ENCODE assay signal across 27 cellular contexts in the genomic region with DNA sequence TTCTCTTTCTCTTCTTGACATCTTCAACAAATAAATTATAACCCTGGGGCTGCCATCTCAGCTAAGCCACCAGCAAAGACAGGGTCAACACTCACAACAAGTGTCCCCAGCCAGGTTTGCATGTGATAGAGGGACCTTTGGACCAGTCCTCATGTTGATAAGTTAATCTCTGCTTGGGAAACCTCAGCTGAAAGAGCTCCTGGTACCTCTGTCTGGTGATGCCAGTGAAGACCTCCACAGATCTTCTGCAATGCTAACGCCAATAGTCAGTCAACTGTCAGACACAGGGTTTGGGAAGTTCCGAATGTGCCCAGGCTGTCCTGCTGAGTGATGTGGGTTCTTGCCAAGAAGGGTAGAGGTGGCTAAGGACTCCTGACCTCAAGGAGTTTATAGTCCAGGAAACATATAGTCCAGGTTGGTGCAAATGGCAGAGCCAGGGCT.
"Had no signal": no experiment of that assay in that cellular context is flagged by ENCODE, and none has a peak within 500 bp of the region (broad histone marks: within the 10 kb centered on the region; RNA-seq: fewer than 3 reads in every experiment).

No MANE protein-coding gene starts in this region.

- H3K4me3 Mint-ChIP-seq: mesothelial cell of epicardium; naive B cell; natural killer cell; nephron progenitor cell; neural progenitor cell; stimulated activated effector memory CD8-positive, alpha-beta T cell treated with anti-CD3 and anti-CD28 coated beads, Interleukin-12 subunit alpha, Interleukin-12 subunit beta, amount 100 ng/mL, for 72 hours; stimulated activated naive CD8-positive, alpha-beta T cell treated with anti-CD3 and anti-CD28 coated beads, Interleukin-15, Interleukin-2, amounts not matched to agents 100 ng/mL and 50 ng/mL, for 24 hours; type B pancreatic cell had no signal

- H3K4me1 ChIP-seq: neural progenitor cell, parathyroid adenoma had no signal

- H3K27ac ChIP-seq: left lung, neural progenitor cell, neutrophil, parathyroid adenoma, psoas muscle, skin epidermis, spleen, suprapubic skin, thoracic aorta, tibial nerve, uterus had no signal

- H3K27me3 Mint-ChIP-seq: type B pancreatic cell had no signal

- H3K36me3 ChIP-seq: left lung, neural progenitor cell, neutrophil, spleen, suprapubic skin, thoracic aorta, tibial nerve, uterus had no signal

- H2AFZ ChIP-seq: neural progenitor cell, parathyroid adenoma had no signal

- H3K36me3 Mint-ChIP-seq: naive B cell; natural killer cell; neural progenitor cell; stimulated activated effector memory CD8-positive, alpha-beta T cell treated with anti-CD3 and anti-CD28 coated beads, Interleukin-12 subunit alpha, Interleukin-12 subunit beta, amount 100 ng/mL, for 72 hours; type B pancreatic cell had no signal

- H3K4me3 ChIP-seq: left lung, lung, neural progenitor cell, psoas muscle, skin epidermis, spleen, suprapubic skin, thoracic aorta, tibial nerve, uterus had no signal

- H3K4me2 ChIP-seq: neural progenitor cell had no signal

- H3K9ac ChIP-seq: neural progenitor cell, parathyroid adenoma had no signal

- DNase-seq: hippocampal formation; kidney glomerular epithelial cell; left cardiac atrium; left lung; mesendoderm; naive B cell; natural killer cell; nephron progenitor cell; occipital lobe; psoas muscle; spleen; stimulated activated CD4-positive, alpha-beta T cell treated with anti-CD3 and anti-CD28 coated beads, Interleukin-4, amount 100 ng/mL, for 24 hours; stimulated activated naive CD4-positive, alpha-beta T cell; uterus had no signal

- H3K9me3 Mint-ChIP-seq: mesothelial cell of epicardium; natural killer cell; nephron progenitor cell; neural progenitor cell; stimulated activated effector memory CD8-positive, alpha-beta T cell treated with anti-CD3 and anti-CD28 coated beads, Interleukin-12 subunit alpha, Interleukin-12 subunit beta, amount 100 ng/mL, for 72 hours; stimulated activated naive CD8-positive, alpha-beta T cell treated with anti-CD3 and anti-CD28 coated beads, Interleukin-15, Interleukin-2, amounts not matched to agents 100 ng/mL and 50 ng/mL, for 24 hours; type B pancreatic cell had no signal

- ATAC-seq: left cardiac atrium; left lung; natural killer cell; psoas muscle; sciatic nerve; stimulated activated effector memory CD8-positive, alpha-beta T cell treated with anti-CD3 and anti-CD28 coated beads, Interleukin-12 subunit alpha, Interleukin-12 subunit beta, amount 100 ng/mL, for 72 hours had no signal

- H3K9me3 ChIP-seq: left lung, neutrophil, psoas muscle, spleen, suprapubic skin, thoracic aorta, tibial nerve, uterus had no signal

- H3K79me2 ChIP-seq: parathyroid adenoma had no signal

- H3K27ac Mint-ChIP-seq: mesothelial cell of epicardium; naive B cell; natural killer cell; nephron progenitor cell; neural progenitor cell; stimulated activated effector memory CD8-positive, alpha-beta T cell treated with anti-CD3 and anti-CD28 coated beads, Interleukin-12 subunit alpha, Interleukin-12 subunit beta, amount 100 ng/mL, for 72 hours; stimulated activated naive CD8-positive, alpha-beta T cell treated with anti-CD3 and anti-CD28 coated beads, Interleukin-15, Interleukin-2, amounts not matched to agents 100 ng/mL and 50 ng/mL, for 24 hours; type B pancreatic cell had no signal

- H3K4me1 Mint-ChIP-seq: naive B cell; natural killer cell; stimulated activated effector memory CD8-positive, alpha-beta T cell treated with anti-CD3 and anti-CD28 coated beads, Interleukin-12 subunit alpha, Interleukin-12 subunit beta, amount 100 ng/mL, for 72 hours had no signal

- H3K27me3 ChIP-seq: left lung, neural progenitor cell, neutrophil, suprapubic skin, tibial nerve, uterus had no signal
